ENCODE assay signal across 7 cellular contexts in genomic region chr1:119674835-119675289, GRCh38. TPM values are rescaled to one million over a fixed set of nuclear protein-coding genes. Genes with fewer than 3 reads are reported as not detected.
DNase-seq lines count a peak whose midpoint lies in the region; ATAC-seq lines count a peak whose summit lies in the region.

No MANE protein-coding gene starts in this region.

- no peaks in the 10 kb centered on the region for H3K36me3 Mint-ChIP-seq in activated T-helper 2 cell treated with anti-CD3 and anti-CD28 coated beads, Interferon-gamma antibody, Interleukin-2, Interleukin-4, amounts not matched to agents 10 μg/mL and 5 μg/mL and 100 μg/mL, durations not matched to agents 14 hours and 24 hours and 36 hours (ENCODE audit: low read depth)

- DNase-seq in MV-4-11 (lab: John Stamatoyannopoulos, UW), result peak; percentile 83
- peak; percentile 20 for DNase-seq in activated T-helper 2 cell treated with anti-CD3 and anti-CD28 coated beads, Interferon-gamma antibody, Interleukin-2, Interleukin-4, amounts not matched to agents 10 μg/mL and 5 μg/mL and 100 μg/mL, durations not matched to agents 14 hours and 24 hours and 36 hours (ENCODE audit: low spot score)
- peak; percentile 37 for DNase-seq in iPS-NIHi11 (ENCODE audit: low spot score)
- DNase-seq in stimulated activated CD4-positive, alpha-beta T cell treated with anti-CD3 and anti-CD28 coated beads, Interleukin-4, amount 100 ng/mL, for 24 hours, result peak; percentile 46

- H3K27me3 Mint-ChIP-seq in activated T-helper 2 cell treated with anti-CD3 and anti-CD28 coated beads, Interferon-gamma antibody, Interleukin-2, Interleukin-4, amounts not matched to agents 10 μg/mL and 5 μg/mL and 100 μg/mL, durations not matched to agents 14 hours and 24 hours and 36 hours (ENCODE audit: low read depth), result peaks cover 27% of the 10 kb centered on the region

- no peaks in the 10 kb centered on the region for H3K9me3 Mint-ChIP-seq in activated T-helper 2 cell treated with anti-CD3 and anti-CD28 coated beads, Interferon-gamma antibody, Interleukin-2, Interleukin-4, amounts not matched to agents 10 μg/mL and 5 μg/mL and 100 μg/mL, durations not matched to agents 14 hours and 24 hours and 36 hours

- H3K4me1 Mint-ChIP-seq in activated T-helper 2 cell treated with anti-CD3 and anti-CD28 coated beads, Interferon-gamma antibody, Interleukin-2, Interleukin-4, amounts not matched to agents 10 μg/mL and 5 μg/mL and 100 μg/mL, durations not matched to agents 14 hours and 24 hours and 36 hours (ENCODE audit: low read depth), result peaks cover 11% of the 10 kb centered on the region

- intact Hi-C loops in activated T-helper 2 cell treated with anti-CD3 and anti-CD28 coated beads, Interferon-gamma antibody, Interleukin-2, Interleukin-4, amounts not matched to agents 10 μg/mL and 5 μg/mL and 100 μg/mL, durations not matched to agents 14 hours and 24 hours and 36 hours (cut with micrococcal nuclease), result loop anchor here (1.0 kb wide), 1 partner anchor 62 kb away; no protein-coding TSS in a partner anchor

- no peak overlapping the region for H3K27ac Mint-ChIP-seq in activated T-helper 2 cell treated with anti-CD3 and anti-CD28 coated beads, Interferon-gamma antibody, Interleukin-2, Interleukin-4, amounts not matched to agents 10 μg/mL and 5 μg/mL and 100 μg/mL, durations not matched to agents 14 hours and 24 hours and 36 hours

- no peak overlapping the region for H3K4me3 Mint-ChIP-seq in activated T-helper 2 cell treated with anti-CD3 and anti-CD28 coated beads, Interferon-gamma antibody, Interleukin-2, Interleukin-4, amounts not matched to agents 10 μg/mL and 5 μg/mL and 100 μg/mL, durations not matched to agents 14 hours and 24 hours and 36 hours (ENCODE audit: low read depth)

- ATAC-seq in GM19438 (IDR thresholded peaks at IDR 0.05; ENCODE audit: low read depth, unreplicated experiment), result peak; percentile 67
- no peak for ATAC-seq in HG02588 (IDR thresholded peaks at IDR 0.05; ENCODE audit: unreplicated experiment)
- ATAC-seq in HG03159 (IDR thresholded peaks at IDR 0.05; ENCODE audit: unreplicated experiment), result no peak

RNA-seq across cellular contexts. Expression of gene ZNF697, which starts 26.8 kb away (rescaled TPM):
- total RNA-seq in activated T-helper 2 cell treated with anti-CD3 and anti-CD28 coated beads, Interferon-gamma antibody, Interleukin-2, Interleukin-4, amounts not matched to agents 10 μg/mL and 5 μg/mL and 100 μg/mL, durations not matched to agents 14 hours and 24 hours and 36 hours, result 12.6 and 13.0 TPM in 2 replicates

RNA-seq across cellular contexts. Expression of gene PHGDH, which starts 36.9 kb away (rescaled TPM):
- total RNA-seq in activated T-helper 2 cell treated with anti-CD3 and anti-CD28 coated beads, Interferon-gamma antibody, Interleukin-2, Interleukin-4, amounts not matched to agents 10 μg/mL and 5 μg/mL and 100 μg/mL, durations not matched to agents 14 hours and 24 hours and 36 hours, result 58.7 and 61.6 TPM in 2 replicates

Comparison
In these comparisons a context has a peak if more than half of its experiments do, and no peak if none do; other contexts are left out.
1. DNase-seq: peak in every context shown above with its lines; median percentile 83 in MV-4-11; 46 in stimulated activated CD4-positive, alpha-beta T cell treated with anti-CD3 and anti-CD28 coated beads, Interleukin-4, amount 100 ng/mL, for 24 hours; 37 in iPS-NIHi11; 20 in activated T-helper 2 cell treated with anti-CD3 and anti-CD28 coated beads, Interferon-gamma antibody, Interleukin-2, Interleukin-4, amounts not matched to agents 10 μg/mL and 5 μg/mL and 100 μg/mL, durations not matched to agents 14 hours and 24 hours and 36 hours.